In genomic region chr13:75481176-75482069, GRCh38 we compare ENCODE assay signal across 7 cellular contexts. TPM values are rescaled to one million over a fixed set of nuclear protein-coding genes. Genes with fewer than 3 reads are reported as not detected.
DNase-seq lines count a peak whose midpoint lies in the region; FAIRE-seq and TF ChIP-seq lines count a peak whose summit lies in the region.

No MANE protein-coding gene starts in this region.

- H3K27ac Mint-ChIP-seq in endodermal cell = no peak overlapping the region

- peak overlapping the region; percentile 85 for H3K4me2 ChIP-seq in GM23248 (ENCODE audit: unreplicated experiment)

- peak overlapping the region; percentile 47; the same call in 1 of the 2 replicates for H3K27ac ChIP-seq in GM23248
- H3K27ac ChIP-seq in endodermal cell (ENCODE audit: low read depth, low read length) = no peak overlapping the region
- H3K27ac ChIP-seq in mucosa of rectum (ENCODE audit: low read depth in 2 of 2, low read length in 2 of 2) = peak overlapping the region; percentile 69 to 73
- H3K27ac ChIP-seq in tibial nerve = peak overlapping the region in 3 of 4 donors; percentile 69 to 82 (median 81)

- no peaks in the 10 kb centered on the region for H3K9me3 Mint-ChIP-seq in endodermal cell

- H3K9ac ChIP-seq in GM23248 (peak overlapping the region; percentile 76), endodermal cell (ENCODE audit: extremely low read depth, low read length, poor library complexity, severe bottlenecking) (no peak overlapping the region), mucosa of rectum (ENCODE audit: low read depth in 1 of 2, low read length in 2 of 2) (peak overlapping the region; percentile 49 to 75)

- H3K27me3 Mint-ChIP-seq in endodermal cell (ENCODE audit: insufficient read depth) = peaks cover 63% of the 10 kb centered on the region

- DNase-seq in GM12891 (ENCODE audit: insufficient read length, low spot score) = peak; percentile 17
- peak; percentile 70 for DNase-seq in GM23248
- peak; percentile 62 for DNase-seq in KBM-7
- DNase-seq in activated CD4-positive, CD25-positive, alpha-beta regulatory T cell treated with anti-CD3 and anti-CD28 coated beads, Interleukin-2, amount 50 U/mL, for 72 hours = peak; percentile 38
- peak; percentile 85 for DNase-seq in endodermal cell
- DNase-seq in tibial nerve (ENCODE audit: low spot score in 2 of 2) = peak in 1 of 2 donors; percentile 11

- H3K4me1 Mint-ChIP-seq in endodermal cell = peaks cover 12% of the 10 kb centered on the region

- no peaks in the 10 kb centered on the region for H3K27me3 ChIP-seq in GM23248 (replicated peaks; ENCODE audit: insufficient read depth)
- H3K27me3 ChIP-seq in endodermal cell (ENCODE audit: control insufficient read depth, insufficient read depth, low read length, poor library complexity, severe bottlenecking) = peaks cover 60% of the 10 kb centered on the region
- no peaks in the 10 kb centered on the region for H3K27me3 ChIP-seq in mucosa of rectum (ENCODE audit: control insufficient read depth in 2 of 2, insufficient read depth in 2 of 2, low read length in 2 of 2)
- no peaks in the 10 kb centered on the region for H3K27me3 ChIP-seq in tibial nerve

- H3K9me3 ChIP-seq in GM23248 (ENCODE audit: low read depth) (no peaks in the 10 kb centered on the region), endodermal cell (ENCODE audit: control insufficient read depth, low read length) (no peaks in the 10 kb centered on the region), mucosa of rectum (ENCODE audit: control insufficient read depth in 2 of 2, low read length in 2 of 2) (no peaks in the 10 kb centered on the region), tibial nerve (no peaks in the 10 kb centered on the region)

- WGBS in GM23248 (ENCODE audit: low coverage in 1 of 2, low lambda C conversion rate in 2 of 2, missing lambda C conversion rate in 2 of 2), 2 experiments = 1 to 2% methylated on average over 48 to 90 of the region's 100 CpGs
- 0% methylated on average over 16 to 100 of the region's 100 CpGs for WGBS in endodermal cell (ENCODE audit: insufficient coverage in 1 of 2, insufficient read length in 1 of 2), 2 experiments
- 0% methylated on average over 24 to 36 of the region's 100 CpGs for WGBS in tibial nerve, 2 donors

- peaks cover 24% of the 10 kb centered on the region; the same call in 1 of the 2 replicates for H3F3A ChIP-seq in GM23248 (ENCODE audit: insufficient read depth)

- no peaks in the 10 kb centered on the region for H4K20me1 ChIP-seq in GM23248 (ENCODE audit: insufficient read depth)

- peak overlapping the region; percentile 84 for H3K4me3 ChIP-seq in GM23248
- peak overlapping the region; percentile 81 for H3K4me3 ChIP-seq in endodermal cell (ENCODE audit: low read length)
- H3K4me3 ChIP-seq in mucosa of rectum (ENCODE audit: low read length in 2 of 2) = peak overlapping the region; percentile 80 to 88
- H3K4me3 ChIP-seq in tibial nerve = peak overlapping the region; percentile 63 to 86 (median 76)

- peak overlapping the region; percentile 89 for H2AFZ ChIP-seq in GM23248

- TF ChIP-seq CTCF in endodermal cell (conservative IDR thresholded peaks at IDR 0.05) = no peak
- no peak for TF ChIP-seq CTCF in tibial nerve (IDR thresholded peaks at IDR 0.05)

- no peaks in the 10 kb centered on the region for H3K9me2 ChIP-seq in GM23248 (ENCODE audit: insufficient read depth)

- peak; percentile 85 for FAIRE-seq in GM12891 (lab: Jason Lieb, UNC)

- TF ChIP-seq EP300 in tibial nerve (IDR thresholded peaks at IDR 0.05) = no peak

- H3K79me2 ChIP-seq in GM23248 (ENCODE audit: insufficient read depth) = peaks cover 38% of the 10 kb centered on the region

- H3K4me3 Mint-ChIP-seq in endodermal cell = peak overlapping the region; percentile 83

- in situ Hi-C loops in GM23248 (cut with MboI) (no loop called here), KBM-7 (cut with MboI; ENCODE audit: low pct_unique_long_range_greater_than_20kb, low sequenced_read_pairs) (no loop called here)

- no peaks in the 10 kb centered on the region for H3K36me3 Mint-ChIP-seq in endodermal cell (ENCODE audit: low read depth)

- TF ChIP-seq POLR2A in GM12891 (IDR thresholded peaks at IDR 0.05; ENCODE audit: low read depth, low read length) = no peak
- no peak for TF ChIP-seq POLR2A in tibial nerve (IDR thresholded peaks at IDR 0.05)

- peaks cover 16% of the 10 kb centered on the region for H3K4me1 ChIP-seq in GM23248 (ENCODE audit: insufficient read depth)
- H3K4me1 ChIP-seq in endodermal cell (ENCODE audit: control insufficient read depth, insufficient read depth, low read length) = no peaks in the 10 kb centered on the region
- H3K4me1 ChIP-seq in mucosa of rectum (ENCODE audit: control insufficient read depth in 2 of 2, insufficient read depth in 2 of 2, low read length in 2 of 2) = peaks cover 0 to 6% of the 10 kb centered on the region in 2 donors
- H3K4me1 ChIP-seq in tibial nerve = peaks cover 0 to 41% (median 3%) of the 10 kb centered on the region in 4 donors

- H3K36me3 ChIP-seq in GM23248 (ENCODE audit: low read depth) (no peaks in the 10 kb centered on the region), endodermal cell (ENCODE audit: control insufficient read depth, insufficient read depth, low read length) (no peaks in the 10 kb centered on the region), mucosa of rectum (ENCODE audit: control insufficient read depth in 2 of 2, insufficient read depth in 2 of 2, low read length in 2 of 2) (no peaks in the 10 kb centered on the region), tibial nerve (no peaks in the 10 kb centered on the region)

TF ChIP-seq in GM12891, 5 proteins besides CTCF, POLR2A, EP300 and RAD21:
- TF ChIP-seq POLR2AphosphoS5 (IDR thresholded peaks at IDR 0.05; ENCODE audit: low read depth, low read length) (no peak), SPI1 (IDR thresholded peaks at IDR 0.05; ENCODE audit: low read depth, low read length) (no peak), PAX5 (IDR thresholded peaks at IDR 0.05; ENCODE audit: insufficient read depth, low read length, severe bottlenecking) (no peak), TAF1 (IDR thresholded peaks at IDR 0.05; ENCODE audit: low read depth, low read length) (no peak), POU2F2 (IDR thresholded peaks at IDR 0.05; ENCODE audit: low read depth, low read length) (no peak)
TF ChIP-seq in GM12891: peak in this region for 0.

RNA-seq across cellular contexts. Expression of gene TBC1D4, which starts 0.5 kb away (rescaled TPM):
- polyA plus RNA-seq in GM12891 (2012; ENCODE audit: low read depth, missing spikeins) = 10.0 TPM
- 13.5 and 19.3 TPM in 2 replicates for total RNA-seq in GM23248 (2014; rRNA removed; shearing (Covaris generic))
- 5.5 and 6.7 TPM in 2 replicates for polyA plus RNA-seq in GM23248 (2016; fragmentation: Nextera tagmentation; extraction: Ambion mirVana)
- total RNA-seq in endodermal cell (1 to 10 TPM; 3.2 to 4.7 TPM), tibial nerve (10 to 100 TPM; 17.7 to 45.4 (median 33.4) TPM)
- 11.9 TPM for polyA plus RNA-seq in endodermal cell (2013, experiment 1 of 2)
- polyA plus RNA-seq in endodermal cell (2013, experiment 2 of 2) = 11.1 TPM

RNA-seq across cellular contexts. Expression of gene COMMD6, which starts 56.2 kb away (rescaled TPM):
- polyA plus RNA-seq in GM12891 (2012; ENCODE audit: low read depth, missing spikeins) = 293 TPM
- 79.3 and 100 TPM in 2 replicates for total RNA-seq in GM23248 (2014; rRNA removed; shearing (Covaris generic))
- 361 and 364 TPM in 2 replicates for polyA plus RNA-seq in GM23248 (2016; fragmentation: Nextera tagmentation; extraction: Ambion mirVana)
- total RNA-seq in endodermal cell = 100 to 1,000 TPM; 119 to 128 TPM
- polyA plus RNA-seq in endodermal cell (2013, experiment 1 of 2) = 233 TPM
- 219 TPM for polyA plus RNA-seq in endodermal cell (2013, experiment 2 of 2)
- 100 to 1,000 TPM in 1 of 4 donors, 10 to 100 TPM in 3; 58.6 to 141 (median 83.5) TPM for total RNA-seq in tibial nerve
